ENCODE assay signal across 18 cellular contexts in genomic region chr1:190001187-190001586, GRCh38.
DNase-seq lines count a peak whose midpoint lies in the region; ATAC-seq and TF ChIP-seq lines count a peak whose summit lies in the region.
"Had no signal": no experiment of that assay in that cellular context is flagged by ENCODE, and none has a peak within 500 bp of the region (broad histone marks: within the 10 kb centered on the region; RNA-seq: fewer than 3 reads in every experiment).

No MANE protein-coding gene starts in this region.

- peak; percentile 44 for DNase-seq in H4 (ENCODE audit: low spot score)
- peak; percentile 52 to 62 for DNase-seq in NCI-H526 (lab: John Stamatoyannopoulos, UW)
- peak; percentile 45 for DNase-seq in astrocyte of the spinal cord (ENCODE audit: low read depth, low spot score)
- DNase-seq in myocyte (ENCODE audit: low read depth) = peak; percentile 33
- DNase-seq in heart right ventricle = no peak
- DNase-seq in mesothelial cell of epicardium (ENCODE audit: low spot score in 2 of 2, unreplicated experiment in 2 of 2) = no peak
- DNase-seq in DMS53 (lab: John Stamatoyannopoulos, UW) = no peak
- no peak for DNase-seq in NCI-H510A treated with DMSO at 0.1 percent for 48 hours (lab: John Stamatoyannopoulos, UW)
- DNase-seq: activated gamma-delta T cell treated with Interleukin-2 at 50 U/mL for 16 hours; amygdala; effector memory CD8-positive, alpha-beta T cell; GOT3; lower lobe of right lung; naive B cell; NCI-H446 treated with DMSO at 0.1 percent for 48 hours; Right ventricle myocardium superior; stomach; T-helper 1 cell had no signal

- no peak overlapping the region for H3K27ac ChIP-seq in heart right ventricle
- H3K27ac ChIP-seq: lower lobe of right lung, stomach had no signal

- WGBS in heart right ventricle, 2 donors = 77 to 80% methylated on average over 2 of the region's 2 CpGs

- H3K27me3 ChIP-seq in heart right ventricle = no peaks in the 10 kb centered on the region
- H3K27me3 ChIP-seq: stomach had no signal

- H3K27me3 Mint-ChIP-seq in mesothelial cell of epicardium (ENCODE audit: low read depth) = no peaks in the 10 kb centered on the region
- H3K27me3 Mint-ChIP-seq: effector memory CD8-positive, alpha-beta T cell; naive B cell had no signal

- TF ChIP-seq CTCF in astrocyte of the spinal cord (IDR thresholded peaks at IDR 0.05; ENCODE audit: low read depth, low read length) = no peak
- no peak for TF ChIP-seq CTCF in heart right ventricle (IDR thresholded peaks at IDR 0.05)
- TF ChIP-seq CTCF in mesothelial cell of epicardium (IDR thresholded peaks at IDR 0.05; ENCODE audit: unreplicated experiment) = no peak

- H3K36me3 ChIP-seq in heart right ventricle = no peaks in the 10 kb centered on the region
- H3K36me3 ChIP-seq: lower lobe of right lung, stomach had no signal

- intact Hi-C loops in heart right ventricle (cut with DNase I) = no loop called here

- no peak overlapping the region for H3K4me3 Mint-ChIP-seq in mesothelial cell of epicardium
- H3K4me3 Mint-ChIP-seq: effector memory CD8-positive, alpha-beta T cell; naive B cell had no signal

- no peaks in the 10 kb centered on the region for H3K4me1 Mint-ChIP-seq in mesothelial cell of epicardium
- H3K4me1 Mint-ChIP-seq: naive B cell had no signal

- H3K36me3 Mint-ChIP-seq in mesothelial cell of epicardium = no peaks in the 10 kb centered on the region
- H3K36me3 Mint-ChIP-seq: naive B cell had no signal

- ATAC-seq in heart right ventricle = no peak
- ATAC-seq: effector memory CD8-positive, alpha-beta T cell; lower lobe of right lung had no signal

- H3K4me3 ChIP-seq in astrocyte of the spinal cord (ENCODE audit: low read depth, low read length) = no peak overlapping the region
- no peak overlapping the region for H3K4me3 ChIP-seq in heart right ventricle
- H3K4me3 ChIP-seq: lower lobe of right lung, stomach had no signal

- no peak overlapping the region for H3K27ac Mint-ChIP-seq in mesothelial cell of epicardium
- H3K27ac Mint-ChIP-seq: effector memory CD8-positive, alpha-beta T cell had no signal

- H3K9me3 ChIP-seq in heart right ventricle = peaks cover 0 to 3% (median 0%) of the 10 kb centered on the region in 11 donors
- H3K9me3 ChIP-seq: lower lobe of right lung, stomach had no signal

- no peaks in the 10 kb centered on the region for H3K9me3 Mint-ChIP-seq in mesothelial cell of epicardium

- in situ Hi-C loops in astrocyte of the spinal cord (cut with HindIII; ENCODE audit: low sequenced_read_pairs) = no loop called here

- H3K4me1 ChIP-seq in heart right ventricle = no peaks in the 10 kb centered on the region
- H3K4me1 ChIP-seq: lower lobe of right lung, stomach had no signal

Comparison
In these comparisons a context has a peak if more than half of its experiments do, and no peak if none do; other contexts are left out.
1. DNase-seq: peak in H4 (single experiment), NCI-H526 (2 of 2), astrocyte of the spinal cord (single experiment) and myocyte (single experiment); none in heart right ventricle (0 of 2), mesothelial cell of epicardium (0 of 2), DMS53 (single experiment) and NCI-H510A treated with DMSO at 0.1 percent for 48 hours (single experiment).